In the genomic region with DNA sequence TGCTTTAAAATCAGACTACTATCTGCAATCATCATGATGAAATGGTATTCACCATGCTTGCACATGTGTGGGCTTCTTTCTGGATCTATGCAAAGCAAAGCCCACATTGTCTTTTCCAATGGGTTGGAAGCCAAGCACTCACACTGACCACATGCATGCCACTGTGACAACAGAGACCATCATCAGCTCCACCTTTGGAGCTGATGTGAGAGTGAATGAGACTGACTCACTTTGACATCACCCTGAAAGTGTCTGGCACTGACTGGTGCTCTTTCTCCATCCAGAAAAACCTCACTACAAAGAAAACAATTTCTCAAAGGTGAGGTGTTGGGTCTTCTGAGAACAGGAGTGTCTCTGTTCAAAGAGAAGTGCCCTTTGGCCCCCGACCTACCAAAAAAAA, we compare ENCODE assay signal across 17 cellular contexts. TPM values are rescaled to one million over a fixed set of nuclear protein-coding genes. Genes with fewer than 3 reads are reported as not detected.
DNase-seq lines count a peak whose midpoint lies in the region; ATAC-seq, FAIRE-seq and TF ChIP-seq lines count a peak whose summit lies in the region.
"Had no signal": no experiment of that assay in that cellular context is flagged by ENCODE, and none has a peak within 500 bp of the region (broad histone marks: within the 10 kb centered on the region; RNA-seq: fewer than 3 reads in every experiment).

No MANE protein-coding gene starts in this region.

- H3K4me1 Mint-ChIP-seq in astrocyte (ENCODE audit: low read depth, unreplicated experiment), result peaks cover 15% of the 10 kb centered on the region

- H3K9ac ChIP-seq in astrocyte (ENCODE audit: low read length), result no peak overlapping the region
- H3K9ac ChIP-seq: BLaER1 treated with 17β-estradiol and CSF1 and Interleukin-3, amounts not matched to agents 10 nM and 100 nM; neural progenitor cell had no signal

- H4K20me1 ChIP-seq in astrocyte (ENCODE audit: insufficient read depth, low read length), result no peaks in the 10 kb centered on the region

- no peaks in the 10 kb centered on the region for H3K4me1 ChIP-seq in astrocyte (ENCODE audit: insufficient read depth, low read length)

- no peak overlapping the region for H3K4me2 ChIP-seq in astrocyte (ENCODE audit: low read length)
- H3K4me2 ChIP-seq: BLaER1 treated with 17β-estradiol and CSF1 and Interleukin-3, amounts not matched to agents 10 nM and 100 nM; neural progenitor cell had no signal

- no peaks in the 10 kb centered on the region for H3K36me3 Mint-ChIP-seq in astrocyte (ENCODE audit: low read depth, unreplicated experiment)
- H3K36me3 Mint-ChIP-seq: neural progenitor cell had no signal

- H3K9me3 ChIP-seq in astrocyte (ENCODE audit: insufficient read depth, low read depth, low read length), result no peaks in the 10 kb centered on the region
- H3K9me3 ChIP-seq: uterus had no signal

- H3K27me3 ChIP-seq in astrocyte (ENCODE audit: insufficient read depth, low read length) (peaks cover 60% of the 10 kb centered on the region), kidney epithelial cell (ENCODE audit: control insufficient read depth, insufficient read depth, low read length) (peaks cover 8% of the 10 kb centered on the region)
- H3K27me3 ChIP-seq: uterus had no signal

- peak overlapping the region; percentile 95 for H3K27ac Mint-ChIP-seq in astrocyte (ENCODE audit: unreplicated experiment)
- H3K27ac Mint-ChIP-seq: neural progenitor cell had no signal

- FAIRE-seq in astrocyte (lab: Jason Lieb, UNC), result no peak
- FAIRE-seq: A204.1, islet of Langerhans had no signal

- peaks cover 2% of the 10 kb centered on the region for H3K9me3 Mint-ChIP-seq in astrocyte (ENCODE audit: unreplicated experiment)
- H3K9me3 Mint-ChIP-seq: neural progenitor cell had no signal

- H3K27me3 Mint-ChIP-seq in astrocyte (ENCODE audit: low read depth, unreplicated experiment), result peaks cover 3% of the 10 kb centered on the region

- DNase-seq in activated CD4-positive, alpha-beta T cell treated with anti-CD3 and anti-CD28 coated beads for 48 hours, result peak; percentile 20
- DNase-seq in activated CD4-positive, alpha-beta T cell treated with anti-CD3 and anti-CD28 coated beads for 1 hour, result no peak
- peak; percentile 11 for DNase-seq in HK-2 (ENCODE audit: unreplicated experiment)
- peak; percentile 46 for DNase-seq in astrocyte (ENCODE audit: low read depth)
- peak; percentile 63 for DNase-seq in kidney epithelial cell (ENCODE audit: low read depth)
- no peak for DNase-seq in NCI-H1694 treated with DMSO at 0.1 percent for 48 hours (lab: John Stamatoyannopoulos, UW)
- DNase-seq: GOT3, KG1, NCI-H1417, uterus had no signal

- H3K27ac ChIP-seq in astrocyte (ENCODE audit: low read depth, low read length), result no peak overlapping the region
- H3K27ac ChIP-seq: BLaER1 treated with 17β-estradiol and CSF1 and Interleukin-3, amounts not matched to agents 10 nM and 100 nM; neural progenitor cell; uterus had no signal

- TF ChIP-seq CTCF in astrocyte (IDR thresholded peaks at IDR 0.05; ENCODE audit: insufficient read depth, low read depth, low read length) (no peak), kidney epithelial cell (IDR thresholded peaks at IDR 0.05; ENCODE audit: insufficient read depth, low read length, poor library complexity, severe bottlenecking) (no peak)

- no peaks in the 10 kb centered on the region for H3K79me2 ChIP-seq in astrocyte (ENCODE audit: insufficient read depth, low read length)

- no peak overlapping the region for H2AFZ ChIP-seq in astrocyte (ENCODE audit: low read depth, low read length)
- H2AFZ ChIP-seq: neural progenitor cell had no signal

- no peaks in the 10 kb centered on the region for H3K36me3 ChIP-seq in astrocyte (ENCODE audit: insufficient read depth, low read length)
- no peaks in the 10 kb centered on the region for H3K36me3 ChIP-seq in kidney epithelial cell (ENCODE audit: control insufficient read depth, insufficient read depth, low read length)
- H3K36me3 ChIP-seq: BLaER1 treated with 17β-estradiol and CSF1 and Interleukin-3, amounts not matched to agents 10 nM and 100 nM; neural progenitor cell; uterus had no signal

- no peak overlapping the region for H3K4me3 ChIP-seq in astrocyte (ENCODE audit: insufficient read depth, low read depth, low read length)
- H3K4me3 ChIP-seq in kidney epithelial cell (ENCODE audit: low read depth, low read length), result no peak overlapping the region
- H3K4me3 ChIP-seq: BLaER1 treated with 17β-estradiol and CSF1 and Interleukin-3, amounts not matched to agents 10 nM and 100 nM; neural progenitor cell; uterus had no signal

- no peak overlapping the region for H3K4me3 Mint-ChIP-seq in astrocyte (ENCODE audit: unreplicated experiment)
- H3K4me3 Mint-ChIP-seq: neural progenitor cell had no signal

- ATAC-seq in GM19452 (IDR thresholded peaks at IDR 0.05; ENCODE audit: unreplicated experiment) (no peak), HG02678 (IDR thresholded peaks at IDR 0.05; ENCODE audit: unreplicated experiment) (no peak)
- ATAC-seq: Right ventricle myocardium inferior had no signal

RNA-seq across cellular contexts. Expression of gene MYO5B, which starts 4.7 kb away (rescaled TPM):
- total RNA-seq in astrocyte, result 7.2 and 8.3 TPM in 2 replicates
- 114 and 118 TPM in 2 replicates for total RNA-seq in kidney epithelial cell

Comparison
In these comparisons a context has a peak if more than half of its experiments do, and no peak if none do; other contexts are left out.
1. DNase-seq: peak in activated CD4-positive, alpha-beta T cell treated with anti-CD3 and anti-CD28 coated beads for 48 hours (single experiment), HK-2 (single experiment), astrocyte (single experiment) and kidney epithelial cell (single experiment); none in activated CD4-positive, alpha-beta T cell treated with anti-CD3 and anti-CD28 coated beads for 1 hour (single experiment) and NCI-H1694 treated with DMSO at 0.1 percent for 48 hours (single experiment).
2. RNA of gene MYO5B, which starts 4.7 kb away (total RNA-seq): 114 to 118 TPM in kidney epithelial cell; 7.2 to 8.3 TPM in astrocyte; every median in the first group is over 10 times any median in the second.